In genomic region chr6:12163744-12164507, GRCh38 we compare ENCODE assay signal across 23 cellular contexts.
DNase-seq lines count a peak whose midpoint lies in the region; ATAC-seq and FAIRE-seq lines count a peak whose summit lies in the region.
"Had no signal": no experiment of that assay in that cellular context is flagged by ENCODE, and none has a peak within 500 bp of the region (broad histone marks: within the 10 kb centered on the region; RNA-seq: fewer than 3 reads in every experiment).

No MANE protein-coding gene starts in this region.

- no peak for DNase-seq in activated CD4-positive, alpha-beta T cell treated with anti-CD3 and anti-CD28 coated beads, Interleukin-2, amount 10 ng/mL, durations not matched to agents 24 days and 14 days
- no peak for DNase-seq in activated CD4-positive, alpha-beta T cell treated with anti-CD3 and anti-CD28 coated beads for 1 hour
- DNase-seq in ELR (ENCODE audit: low read depth) = peak; percentile 36
- no peak for DNase-seq in central memory CD8-positive, alpha-beta T cell (ENCODE audit: low spot score in 2 of 2)
- DNase-seq in natural killer cell treated with Interleukin-12 subunit alpha and Interleukin-12 subunit beta and Interleukin-15 and Interleukin-18, amount 100 ng/mL, for 72 hours (ENCODE audit: low spot score) = no peak
- no peak for DNase-seq in T1000 (lab: John Stamatoyannopoulos, UW)
- DNase-seq in HTR-8/SVneo (ENCODE audit: insufficient read length, low spot score) = no peak
- no peak for DNase-seq in dermis blood vessel endothelial cell
- DNase-seq: 8988T; activated T-cell treated with anti-CD3 and anti-CD28 coated beads, Interleukin-2, amount 50 U/mL, for 48 hours; brain microvascular endothelial cell; DMS79 treated with DMSO at 0.1 percent for 48 hours; left cardiac atrium; MM.1S; NCI-H2029; NCI-H524; OCI-M1; SK-N-SH; stimulated activated naive B cell treated with anti-CD40 and anti-IgM and Interleukin-4, amounts not matched to agents 10 μg/mL and 1 μg/mL and 100 μg/mL, for 72 hours; upper lobe of right lung had no signal

- no peak for ATAC-seq in central memory CD8-positive, alpha-beta T cell (replicated peaks; ENCODE audit: extremely low read depth, poor library complexity, severe bottlenecking)
- ATAC-seq in natural killer cell treated with Interleukin-12 subunit alpha and Interleukin-12 subunit beta and Interleukin-15 and Interleukin-18, amount 100 ng/mL, for 72 hours = no peak
- ATAC-seq: left cardiac atrium; stimulated activated naive B cell treated with anti-CD40 and anti-IgM and Interleukin-4, amounts not matched to agents 10 μg/mL and 1 μg/mL and 100 μg/mL, for 72 hours; upper lobe of right lung had no signal

- peaks cover 32% of the 10 kb centered on the region for H3K36me3 Mint-ChIP-seq in activated CD4-positive, alpha-beta T cell treated with anti-CD3 and anti-CD28 coated beads, Interleukin-2, amount 10 ng/mL, durations not matched to agents 24 days and 14 days (ENCODE audit: low read depth)
- peaks cover 14% of the 10 kb centered on the region for H3K36me3 Mint-ChIP-seq in central memory CD8-positive, alpha-beta T cell (ENCODE audit: insufficient read depth)
- peaks cover 14% of the 10 kb centered on the region for H3K36me3 Mint-ChIP-seq in natural killer cell treated with Interleukin-12 subunit alpha and Interleukin-12 subunit beta and Interleukin-15 and Interleukin-18, amount 100 ng/mL, for 72 hours

- H3K4me1 Mint-ChIP-seq in activated CD4-positive, alpha-beta T cell treated with anti-CD3 and anti-CD28 coated beads, Interleukin-2, amount 10 ng/mL, durations not matched to agents 24 days and 14 days = peaks cover 31% of the 10 kb centered on the region
- peaks cover 25% of the 10 kb centered on the region for H3K4me1 Mint-ChIP-seq in central memory CD8-positive, alpha-beta T cell
- peaks cover 22 to 24% of the 10 kb centered on the region in 2 donors for H3K4me1 Mint-ChIP-seq in natural killer cell treated with Interleukin-12 subunit alpha and Interleukin-12 subunit beta and Interleukin-15 and Interleukin-18, amount 100 ng/mL, for 72 hours (ENCODE audit: low read depth in 2 of 2)
- H3K4me1 Mint-ChIP-seq: nephron had no signal

- no peaks in the 10 kb centered on the region for H3K9me3 Mint-ChIP-seq in activated CD4-positive, alpha-beta T cell treated with anti-CD3 and anti-CD28 coated beads, Interleukin-2, amount 10 ng/mL, durations not matched to agents 24 days and 14 days
- no peaks in the 10 kb centered on the region for H3K9me3 Mint-ChIP-seq in central memory CD8-positive, alpha-beta T cell
- no peaks in the 10 kb centered on the region for H3K9me3 Mint-ChIP-seq in natural killer cell treated with Interleukin-12 subunit alpha and Interleukin-12 subunit beta and Interleukin-15 and Interleukin-18, amount 100 ng/mL, for 72 hours
- H3K9me3 Mint-ChIP-seq: nephron; stimulated activated naive B cell treated with anti-CD40 and anti-IgM and Interleukin-4, amounts not matched to agents 10 μg/mL and 1 μg/mL and 100 μg/mL, for 72 hours had no signal

- H3K27ac Mint-ChIP-seq in activated CD4-positive, alpha-beta T cell treated with anti-CD3 and anti-CD28 coated beads, Interleukin-2, amount 10 ng/mL, durations not matched to agents 24 days and 14 days = no peak overlapping the region
- H3K27ac Mint-ChIP-seq in central memory CD8-positive, alpha-beta T cell (ENCODE audit: low read depth) = peak overlapping the region; percentile 14
- peak overlapping the region; percentile 59 to 66 for H3K27ac Mint-ChIP-seq in natural killer cell treated with Interleukin-12 subunit alpha and Interleukin-12 subunit beta and Interleukin-15 and Interleukin-18, amount 100 ng/mL, for 72 hours
- H3K27ac Mint-ChIP-seq: nephron; stimulated activated naive B cell treated with anti-CD40 and anti-IgM and Interleukin-4, amounts not matched to agents 10 μg/mL and 1 μg/mL and 100 μg/mL, for 72 hours had no signal

- peak overlapping the region; percentile 44 for H3K4me3 Mint-ChIP-seq in activated CD4-positive, alpha-beta T cell treated with anti-CD3 and anti-CD28 coated beads, Interleukin-2, amount 10 ng/mL, durations not matched to agents 24 days and 14 days
- no peak overlapping the region for H3K4me3 Mint-ChIP-seq in central memory CD8-positive, alpha-beta T cell
- H3K4me3 Mint-ChIP-seq in natural killer cell treated with Interleukin-12 subunit alpha and Interleukin-12 subunit beta and Interleukin-15 and Interleukin-18, amount 100 ng/mL, for 72 hours = peak overlapping the region; percentile 58
- H3K4me3 Mint-ChIP-seq: CD14-positive monocyte; nephron; stimulated activated naive B cell treated with anti-CD40 and anti-IgM and Interleukin-4, amounts not matched to agents 10 μg/mL and 1 μg/mL and 100 μg/mL, for 72 hours had no signal

- no peaks in the 10 kb centered on the region for H3K27me3 Mint-ChIP-seq in activated CD4-positive, alpha-beta T cell treated with anti-CD3 and anti-CD28 coated beads, Interleukin-2, amount 10 ng/mL, durations not matched to agents 24 days and 14 days
- no peaks in the 10 kb centered on the region for H3K27me3 Mint-ChIP-seq in central memory CD8-positive, alpha-beta T cell
- no peaks in the 10 kb centered on the region for H3K27me3 Mint-ChIP-seq in natural killer cell treated with Interleukin-12 subunit alpha and Interleukin-12 subunit beta and Interleukin-15 and Interleukin-18, amount 100 ng/mL, for 72 hours
- H3K27me3 Mint-ChIP-seq: stimulated activated naive B cell treated with anti-CD40 and anti-IgM and Interleukin-4, amounts not matched to agents 10 μg/mL and 1 μg/mL and 100 μg/mL, for 72 hours had no signal

- FAIRE-seq in HTR-8/SVneo (lab: Jason Lieb, UNC) = no peak
- FAIRE-seq: H1 had no signal

- intact Hi-C loops in activated CD4-positive, alpha-beta T cell treated with anti-CD3 and anti-CD28 coated beads, Interleukin-2, amount 10 ng/mL, durations not matched to agents 24 days and 14 days (cut with micrococcal nuclease) = no loop called here
